ENCODE assay signal across 13 cellular contexts in the genomic region with DNA sequence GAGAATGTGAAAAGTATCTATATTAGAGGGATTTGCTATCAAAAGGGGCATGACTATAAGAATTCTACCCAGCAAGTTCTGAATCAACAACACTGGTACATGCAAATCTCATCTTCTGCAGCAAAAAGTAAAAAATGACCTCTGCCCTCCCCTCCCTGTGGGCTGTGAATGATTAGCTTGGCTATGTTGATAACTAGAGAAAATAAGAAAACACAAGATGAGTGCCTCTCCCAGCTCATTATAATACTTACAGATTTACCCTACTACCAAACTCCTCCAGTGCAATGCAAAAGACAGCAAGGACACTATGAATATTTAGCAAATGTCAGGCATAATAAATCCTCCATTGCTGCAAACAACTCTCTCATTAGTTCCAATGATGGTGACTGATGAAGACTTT.
DNase-seq lines count a peak whose midpoint lies in the region; ATAC-seq and TF ChIP-seq lines count a peak whose summit lies in the region.
"Had no signal": no experiment of that assay in that cellular context is flagged by ENCODE, and none has a peak within 500 bp of the region (broad histone marks: within the 10 kb centered on the region; RNA-seq: fewer than 3 reads in every experiment).

No MANE protein-coding gene starts in this region.

- peaks cover 56% of the 10 kb centered on the region for H3K4me1 ChIP-seq in adipocyte (ENCODE audit: control insufficient read depth, insufficient read depth, low read length)
- peaks cover 49 to 71% (median 65%) of the 10 kb centered on the region in 3 donors for H3K4me1 ChIP-seq in skeletal muscle tissue (ENCODE audit: control insufficient read depth in 3 of 3, insufficient read depth in 3 of 3, low read length in 3 of 3)

- H3K4me3 ChIP-seq in adipocyte (ENCODE audit: low read length): peak overlapping the region; percentile 97
- peak overlapping the region; percentile 89 to 92 (median 92) for H3K4me3 ChIP-seq in skeletal muscle tissue (ENCODE audit: low read length in 3 of 3)

- H3K27ac Mint-ChIP-seq in Calu3 (ENCODE audit: unreplicated experiment): no peak overlapping the region

- H3K4me1 Mint-ChIP-seq in Calu3 (ENCODE audit: low read depth, unreplicated experiment): peaks cover 37% of the 10 kb centered on the region

- no TSS peak for BruUV-seq in Calu3 (replicated peaks; lab: Mats Ljungman, UMichigan)

- no peak for ATAC-seq in GM19395 (IDR thresholded peaks at IDR 0.05; ENCODE audit: unreplicated experiment)

- H3K36me3 Mint-ChIP-seq in Calu3 (ENCODE audit: insufficient read depth, unreplicated experiment): peaks cover 24% of the 10 kb centered on the region

- no peak overlapping the region for H3K4me3 Mint-ChIP-seq in Calu3 (ENCODE audit: low read depth, unreplicated experiment)

- no peaks in the 10 kb centered on the region for H3K27me3 Mint-ChIP-seq in Calu3 (ENCODE audit: unreplicated experiment)

- H3K9ac ChIP-seq in adipocyte (ENCODE audit: low read length) (peak overlapping the region; percentile 100), skeletal muscle tissue (ENCODE audit: low read depth in 1 of 3, low read length in 3 of 3) (peak overlapping the region; percentile 95 to 97 (median 96))

- H3K36me3 ChIP-seq in adipocyte (ENCODE audit: control insufficient read depth, insufficient read depth, low read length, severe bottlenecking) (peaks cover 46% of the 10 kb centered on the region), skeletal muscle tissue (ENCODE audit: control insufficient read depth in 3 of 3, insufficient read depth in 3 of 3, low read length in 3 of 3) (peaks cover 0 to 5% (median 4%) of the 10 kb centered on the region in 3 donors)

- DNase-seq in Calu3: peak; percentile 35
- no peak for DNase-seq in adipocyte (ENCODE audit: low read depth)
- DNase-seq in midbrain (lab: John Stamatoyannopoulos, UW): no peak
- no peak for DNase-seq in activated CD4-positive, alpha-beta T cell treated with anti-CD3 and anti-CD28 coated beads for 4 hours
- no peak for DNase-seq in NCI-H1694 treated with DMSO at 0.1 percent for 48 hours (lab: John Stamatoyannopoulos, UW)
- DNase-seq: DMS153; effector CD4-positive, alpha-beta T cell; islet precursor cell; NCI-H1417 treated with DMSO at 0.1 percent for 48 hours had no signal

- H3K27me3 ChIP-seq in adipocyte (replicated peaks; ENCODE audit: control insufficient read depth, insufficient read depth, low read length): no peaks in the 10 kb centered on the region
- H3K27me3 ChIP-seq in layer of hippocampus (ENCODE audit: control insufficient read depth, insufficient read depth, low read length): no peaks in the 10 kb centered on the region
- H3K27me3 ChIP-seq in skeletal muscle tissue (ENCODE audit: control insufficient read depth in 3 of 3, insufficient read depth in 3 of 3, low read length in 3 of 3): no peaks in the 10 kb centered on the region

- H3K9me3 Mint-ChIP-seq in Calu3 (ENCODE audit: low read depth, unreplicated experiment): no peaks in the 10 kb centered on the region

- TF ChIP-seq CTCF in Calu3 (IDR thresholded peaks at IDR 0.05; ENCODE audit: unreplicated experiment): no peak

- intact Hi-C loops in Calu3 (cut with micrococcal nuclease; ENCODE audit: unreplicated experiment): loop anchor here (5.0 kb wide), 1 partner anchor 282 kb away; no protein-coding TSS in a partner anchor

- CTCF ChIA-PET in Calu3 (lab: Charles Lee): interaction anchor here (0.7 to 0.9 kb wide), 2 partner anchors 11 to 13 kb away, joined by 4 read pairs; no protein-coding TSS in a partner anchor

- H3K27ac ChIP-seq in layer of hippocampus (ENCODE audit: low read depth, low read length) (peak overlapping the region; percentile 13), skeletal muscle tissue (ENCODE audit: low read depth, low read length) (peak overlapping the region; percentile 95)
- H3K27ac ChIP-seq: HL-60 had no signal

- H3K9me3 ChIP-seq in adipocyte (ENCODE audit: control insufficient read depth, low read length): no peaks in the 10 kb centered on the region
- H3K9me3 ChIP-seq in skeletal muscle tissue (ENCODE audit: control insufficient read depth in 3 of 3, low read length in 3 of 3): no peaks in the 10 kb centered on the region
